32 cellular contexts compared by ENCODE assay signal in genomic region chr4:25569726-25570125, GRCh38.
"Had no signal": no experiment of that assay in that cellular context is flagged by ENCODE, and none has a peak within 500 bp of the region (broad histone marks: within the 10 kb centered on the region; RNA-seq: fewer than 3 reads in every experiment).

No MANE protein-coding gene starts in this region.

- H3K4me1 ChIP-seq: ascending aorta, breast epithelium, esophagus muscularis mucosa, foreskin keratinocyte, gastrocnemius medialis had no signal

- DNase-seq: activated CD4-positive, alpha-beta memory T cell treated with anti-CD3 and anti-CD28 coated beads for 36 hours; activated CD4-positive, alpha-beta T cell treated with anti-CD3 and anti-CD28 coated beads for 36 hours; activated CD4-positive, alpha-beta T cell treated with anti-CD3 and anti-CD28 coated beads, Interleukin-2, amount 10 ng/mL, durations not matched to agents 24 days and 14 days; activated CD4-positive, CD25-positive, alpha-beta regulatory T cell; activated CD4-positive, CD25-positive, alpha-beta regulatory T cell treated with anti-CD3 and anti-CD28 coated beads, Interleukin-2, amount 50 U/mL, for 72 hours; activated CD8-positive, alpha-beta memory T cell treated with anti-CD3 and anti-CD28 coated beads, Interleukin-2, amount 10 ng/mL, durations not matched to agents 7 days and 5 days; activated CD8-positive, alpha-beta memory T cell treated with anti-CD3 and anti-CD28 coated beads, Interleukin-2, amount 50 U/mL, for 4 hours; activated CD8-positive, alpha-beta T cell treated with anti-CD3 and anti-CD28 coated beads, Interleukin-2, amount 10 ng/mL, durations not matched to agents 7 days and 5 days; activated gamma-delta T cell; activated naive CD4-positive, alpha-beta T cell; activated naive CD4-positive, alpha-beta T cell treated with anti-CD3 and anti-CD28 coated beads, Interleukin-2, amount 10 ng/mL, durations not matched to agents 7 days and 5 days; activated naive CD8-positive, alpha-beta T cell treated with anti-CD3 and anti-CD28 coated beads, Interleukin-2, amount 10 ng/mL, durations not matched to agents 7 days and 5 days; activated T-cell treated with anti-CD3 and anti-CD28 coated beads, Interleukin-2, amount 50 U/mL, for 1 hour; activated T-cell treated with anti-CD3 and anti-CD28 coated beads, Interleukin-2, amount 50 U/mL, for 48 hours; central memory CD4-positive, alpha-beta T cell; cerebellar nuclear complex; colonic mucosa; dorsolateral prefrontal cortex; effector memory CD4-positive, alpha-beta T cell; endodermal cell; erythroblast; foreskin keratinocyte; gastrocnemius medialis; glutamatergic neuron; T-helper 1 cell; T-helper 17 cell; T1000 had no signal

- H3K36me3 ChIP-seq: ascending aorta, breast epithelium, cardiac muscle cell, colonic mucosa, esophagus muscularis mucosa, gastrocnemius medialis had no signal

- ATAC-seq: activated CD4-positive, alpha-beta T cell treated with anti-CD3 and anti-CD28 coated beads for 36 hours; activated CD8-positive, alpha-beta memory T cell treated with anti-CD3 and anti-CD28 coated beads, Interleukin-2, amount 10 ng/mL, durations not matched to agents 7 days and 5 days; activated CD8-positive, alpha-beta T cell treated with anti-CD3 and anti-CD28 coated beads, Interleukin-2, amount 10 ng/mL, durations not matched to agents 7 days and 5 days; activated naive CD4-positive, alpha-beta T cell treated with anti-CD3 and anti-CD28 coated beads, Interleukin-2, amount 50 U/mL, for 72 hours; foreskin keratinocyte; gastrocnemius medialis; T-helper 17 cell had no signal

- H3K4me3 ChIP-seq: ascending aorta, breast epithelium, cardiac muscle cell, colonic mucosa, dorsolateral prefrontal cortex, esophagus muscularis mucosa, gastrocnemius medialis had no signal

- H3K27me3 ChIP-seq: ascending aorta, breast epithelium, cardiac muscle cell, colonic mucosa, dorsolateral prefrontal cortex, gastrocnemius medialis had no signal

- H3K9me3 ChIP-seq: ascending aorta, breast epithelium, colonic mucosa, esophagus muscularis mucosa, gastrocnemius medialis had no signal

- H3K27ac ChIP-seq: ascending aorta, breast epithelium, cardiac muscle cell, dorsolateral prefrontal cortex, esophagus muscularis mucosa, foreskin keratinocyte, gastrocnemius medialis had no signal
